ENCODE assay signal across 1 cellular context in the genomic region with DNA sequence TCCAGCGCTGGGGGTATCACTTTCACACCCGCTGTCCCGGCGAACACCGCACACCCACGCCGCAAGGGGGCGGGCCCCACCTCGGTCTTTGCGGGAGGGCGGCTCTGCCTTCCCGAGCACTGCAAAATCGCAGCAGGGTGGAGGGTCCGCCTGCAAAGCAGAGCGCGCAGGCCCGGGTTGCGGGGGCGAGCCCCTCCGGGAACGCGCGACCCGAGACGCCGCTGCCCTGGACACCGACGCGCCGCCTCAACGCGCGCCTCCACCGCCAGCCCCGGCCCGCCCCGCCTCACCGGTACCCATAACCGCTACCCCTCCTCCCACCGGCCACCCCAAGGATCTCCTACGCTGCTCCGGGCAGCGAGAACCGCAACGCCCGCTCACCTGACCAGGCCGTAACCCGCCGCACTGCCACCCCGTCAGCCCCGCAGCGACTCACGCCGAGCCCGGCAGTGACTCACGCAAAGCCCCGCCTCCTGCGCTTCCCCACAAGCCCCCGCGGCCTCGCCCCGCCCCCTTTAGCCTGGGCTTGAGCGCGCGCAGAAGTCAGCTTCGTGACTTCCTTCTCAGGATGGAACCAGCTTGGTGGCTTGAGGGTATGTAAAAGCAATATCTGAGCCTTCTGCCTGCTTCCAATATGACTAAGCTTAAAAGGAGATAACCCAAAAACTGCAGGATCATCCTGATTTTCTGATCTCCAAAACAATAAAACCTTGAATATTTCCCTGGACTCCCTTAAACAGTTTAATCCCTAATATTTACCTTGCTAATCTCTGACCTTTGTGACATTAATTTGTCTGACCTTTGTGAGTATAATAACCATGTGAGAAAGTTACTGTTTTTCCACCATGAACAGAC.
TF ChIP-seq lines count a peak whose summit lies in the region.

A gene with protein sequence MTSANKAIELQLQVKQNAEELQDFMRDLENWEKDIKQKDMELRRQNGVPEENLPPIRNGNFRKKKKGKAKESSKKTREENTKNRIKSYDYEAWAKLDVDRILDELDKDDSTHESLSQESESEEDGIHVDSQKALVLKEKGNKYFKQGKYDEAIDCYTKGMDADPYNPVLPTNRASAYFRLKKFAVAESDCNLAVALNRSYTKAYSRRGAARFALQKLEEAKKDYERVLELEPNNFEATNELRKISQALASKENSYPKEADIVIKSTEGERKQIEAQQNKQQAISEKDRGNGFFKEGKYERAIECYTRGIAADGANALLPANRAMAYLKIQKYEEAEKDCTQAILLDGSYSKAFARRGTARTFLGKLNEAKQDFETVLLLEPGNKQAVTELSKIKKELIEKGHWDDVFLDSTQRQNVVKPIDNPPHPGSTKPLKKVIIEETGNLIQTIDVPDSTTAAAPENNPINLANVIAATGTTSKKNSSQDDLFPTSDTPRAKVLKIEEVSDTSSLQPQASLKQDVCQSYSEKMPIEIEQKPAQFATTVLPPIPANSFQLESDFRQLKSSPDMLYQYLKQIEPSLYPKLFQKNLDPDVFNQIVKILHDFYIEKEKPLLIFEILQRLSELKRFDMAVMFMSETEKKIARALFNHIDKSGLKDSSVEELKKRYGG (minus strand): TSS at position 460 of the 855 bp plus-strand sequence. CDS start 3,190 bp downstream, outside the sequence.

TF ChIP-seq in HEK293, 187 proteins besides CTCF, POLR2A, EP300 and RAD21 (continued from another document):
- TF ChIP-seq, protein P1, sequence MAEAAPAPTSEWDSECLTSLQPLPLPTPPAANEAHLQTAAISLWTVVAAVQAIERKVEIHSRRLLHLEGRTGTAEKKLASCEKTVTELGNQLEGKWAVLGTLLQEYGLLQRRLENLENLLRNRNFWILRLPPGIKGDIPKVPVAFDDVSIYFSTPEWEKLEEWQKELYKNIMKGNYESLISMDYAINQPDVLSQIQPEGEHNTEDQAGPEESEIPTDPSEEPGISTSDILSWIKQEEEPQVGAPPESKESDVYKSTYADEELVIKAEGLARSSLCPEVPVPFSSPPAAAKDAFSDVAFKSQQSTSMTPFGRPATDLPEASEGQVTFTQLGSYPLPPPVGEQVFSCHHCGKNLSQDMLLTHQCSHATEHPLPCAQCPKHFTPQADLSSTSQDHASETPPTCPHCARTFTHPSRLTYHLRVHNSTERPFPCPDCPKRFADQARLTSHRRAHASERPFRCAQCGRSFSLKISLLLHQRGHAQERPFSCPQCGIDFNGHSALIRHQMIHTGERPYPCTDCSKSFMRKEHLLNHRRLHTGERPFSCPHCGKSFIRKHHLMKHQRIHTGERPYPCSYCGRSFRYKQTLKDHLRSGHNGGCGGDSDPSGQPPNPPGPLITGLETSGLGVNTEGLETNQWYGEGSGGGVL (tag by site-specific recombination; IDR thresholded peaks at IDR 0.05) = peak; percentile 26; the same call in 1 of the 2 replicates
- TF ChIP-seq ZFHX2 (tag by site-specific recombination; conservative IDR thresholded peaks at IDR 0.05) = peak; percentile 96
- TF ChIP-seq, protein P2, sequence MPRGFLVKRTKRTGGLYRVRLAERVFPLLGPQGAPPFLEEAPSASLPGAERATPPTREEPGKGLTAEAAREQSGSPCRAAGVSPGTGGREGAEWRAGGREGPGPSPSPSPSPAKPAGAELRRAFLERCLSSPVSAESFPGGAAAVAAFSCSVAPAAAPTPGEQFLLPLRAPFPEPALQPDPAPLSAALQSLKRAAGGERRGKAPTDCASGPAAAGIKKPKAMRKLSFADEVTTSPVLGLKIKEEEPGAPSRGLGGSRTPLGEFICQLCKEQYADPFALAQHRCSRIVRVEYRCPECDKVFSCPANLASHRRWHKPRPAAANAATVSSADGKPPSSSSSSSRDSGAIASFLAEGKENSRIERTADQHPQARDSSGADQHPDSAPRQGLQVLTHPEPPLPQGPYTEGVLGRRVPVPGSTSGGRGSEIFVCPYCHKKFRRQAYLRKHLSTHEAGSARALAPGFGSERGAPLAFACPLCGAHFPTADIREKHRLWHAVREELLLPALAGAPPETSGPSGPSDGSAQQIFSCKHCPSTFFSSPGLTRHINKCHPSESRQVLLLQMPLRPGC (tag by site-specific recombination; IDR thresholded peaks at IDR 0.05) = peak; percentile 29; the same call in 1 of the 2 replicates
- TF ChIP-seq, protein P3, sequence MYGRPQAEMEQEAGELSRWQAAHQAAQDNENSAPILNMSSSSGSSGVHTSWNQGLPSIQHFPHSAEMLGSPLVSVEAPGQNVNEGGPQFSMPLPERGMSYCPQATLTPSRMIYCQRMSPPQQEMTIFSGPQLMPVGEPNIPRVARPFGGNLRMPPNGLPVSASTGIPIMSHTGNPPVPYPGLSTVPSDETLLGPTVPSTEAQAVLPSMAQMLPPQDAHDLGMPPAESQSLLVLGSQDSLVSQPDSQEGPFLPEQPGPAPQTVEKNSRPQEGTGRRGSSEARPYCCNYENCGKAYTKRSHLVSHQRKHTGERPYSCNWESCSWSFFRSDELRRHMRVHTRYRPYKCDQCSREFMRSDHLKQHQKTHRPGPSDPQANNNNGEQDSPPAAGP (tag by site-specific recombination; IDR thresholded peaks at IDR 0.05) = peak; percentile 84
- TF ChIP-seq, protein P4, sequence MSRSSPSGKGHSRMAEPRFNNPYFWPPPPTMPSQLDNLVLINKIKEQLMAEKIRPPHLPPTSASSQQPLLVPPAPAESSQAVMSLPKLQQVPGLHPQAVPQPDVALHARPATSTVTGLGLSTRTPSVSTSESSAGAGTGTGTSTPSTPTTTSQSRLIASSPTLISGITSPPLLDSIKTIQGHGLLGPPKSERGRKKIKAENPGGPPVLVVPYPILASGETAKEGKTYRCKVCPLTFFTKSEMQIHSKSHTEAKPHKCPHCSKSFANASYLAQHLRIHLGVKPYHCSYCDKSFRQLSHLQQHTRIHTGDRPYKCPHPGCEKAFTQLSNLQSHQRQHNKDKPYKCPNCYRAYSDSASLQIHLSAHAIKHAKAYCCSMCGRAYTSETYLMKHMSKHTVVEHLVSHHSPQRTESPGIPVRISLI (tag by site-specific recombination; IDR thresholded peaks at IDR 0.05) = no peak
TF ChIP-seq in HEK293: peak in this region for 50.
